1 cellular context compared by ENCODE assay signal in genomic region chr18:68992719-68993482, GRCh38.
A peak's percentile ranks its signal among the peaks of the same experiment; 100 is the strongest.
TF ChIP-seq lines count a peak whose summit lies in the region.

No MANE protein-coding gene starts in this region.

TF ChIP-seq in GM12878, 131 proteins besides CTCF, POLR2A, EP300 and RAD21 (continued from another document):
- no peak for TF ChIP-seq CUX1 (IDR thresholded peaks at IDR 0.05; ENCODE audit: insufficient replicate concordance, low read depth, low read length)
- peak; percentile 56; the same call in 1 of the 2 replicates for TF ChIP-seq MTA2 (IDR thresholded peaks at IDR 0.05; ENCODE audit: low read depth)
- TF ChIP-seq GATAD2B (conservative IDR thresholded peaks at IDR 0.05; ENCODE audit: low read depth), result peak; percentile 70
- 0 out of 2 replicates have a peak, but pooled peaks have one; percentile 11 for TF ChIP-seq TCF3 (IDR thresholded peaks at IDR 0.05; ENCODE audit: borderline replicate concordance, insufficient read depth, low read depth, low read length)
- no peak for TF ChIP-seq ZNF622 (IDR thresholded peaks at IDR 0.05)
